10 cellular contexts compared by ENCODE assay signal in the genomic region with DNA sequence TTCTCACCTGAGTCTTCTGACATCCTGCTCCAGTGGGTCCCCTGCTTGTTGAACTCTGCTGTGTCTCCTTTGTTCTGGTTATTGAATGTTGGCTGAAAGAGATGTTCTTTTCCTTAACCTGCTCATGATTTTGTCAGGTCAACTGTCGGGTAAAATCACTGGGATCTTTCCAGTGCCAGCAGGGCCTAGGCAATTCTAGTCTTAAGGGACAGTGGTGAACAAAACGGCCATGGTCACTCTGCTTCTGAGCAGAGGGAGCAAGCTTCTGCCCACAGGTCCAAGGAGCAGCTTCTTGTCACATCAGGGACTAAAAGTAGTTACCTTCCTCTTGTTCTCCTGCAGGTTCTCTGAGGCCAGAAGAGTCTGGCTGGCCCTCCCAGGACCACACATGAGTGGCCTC.
"Had no signal": no experiment of that assay in that cellular context is flagged by ENCODE, and none has a peak within 500 bp of the region (broad histone marks: within the 10 kb centered on the region; RNA-seq: fewer than 3 reads in every experiment).

No MANE protein-coding gene starts in this region.

- H3K4me1 ChIP-seq: HAP-1 had no signal

- H3K4me3 Mint-ChIP-seq: HFFc6 had no signal

- ATAC-seq: HCT116, HepG2, K562 had no signal

- H3K27ac ChIP-seq: GM23248, HL-60 had no signal

- H3K9me3 Mint-ChIP-seq: HFFc6 had no signal

- H3K27ac Mint-ChIP-seq: HFFc6 had no signal

- DNase-seq: GM23248, GOT3, H7, HFFc6, KG1 had no signal

- H3K4me3 ChIP-seq: GM23248, HAP-1, K562 had no signal

- H3K9me3 ChIP-seq: HAP-1 had no signal

- H3K9ac ChIP-seq: GM23248 had no signal

- FAIRE-seq: HepG2, K562 had no signal

- H2AFZ ChIP-seq: GM23248 had no signal

- H3K36me3 ChIP-seq: HAP-1 had no signal
